In genomic region chrX:151398346-151398745, GRCh38 we compare ENCODE assay signal across 8 cellular contexts. TPM values are rescaled to one million over a fixed set of nuclear protein-coding genes. Genes with fewer than 3 reads are reported as not detected.
A peak's percentile ranks its signal among the peaks of the same experiment; 100 is the strongest.
DNase-seq lines count a peak whose midpoint lies in the region; ATAC-seq and TF ChIP-seq lines count a peak whose summit lies in the region.

No MANE protein-coding gene starts in this region.

- no peak for TF ChIP-seq POLR2A in breast epithelium (IDR thresholded peaks at IDR 0.05)
- no peak for TF ChIP-seq POLR2A in suprapubic skin (IDR thresholded peaks at IDR 0.05)

- H3K9me3 ChIP-seq in breast epithelium (no peaks in the 10 kb centered on the region), SK-N-SH (no peaks in the 10 kb centered on the region), suprapubic skin (no peaks in the 10 kb centered on the region)

- H3K27me3 ChIP-seq in breast epithelium, result peaks cover 0 to 8% of the 10 kb centered on the region in 2 donors
- H3K27me3 ChIP-seq in SK-N-SH (ENCODE audit: insufficient read depth), result no peaks in the 10 kb centered on the region
- no peaks in the 10 kb centered on the region for H3K27me3 ChIP-seq in suprapubic skin

- H3K27me3 Mint-ChIP-seq in MCF 10A (ENCODE audit: insufficient read depth, unreplicated experiment), result no peaks in the 10 kb centered on the region

- peak overlapping the region; percentile 79; the same call in 1 of the 2 replicates for H3K4me2 ChIP-seq in SK-N-SH

- no peak overlapping the region for H3K27ac Mint-ChIP-seq in MCF 10A (ENCODE audit: low read depth, unreplicated experiment)

- no peak overlapping the region for H3K9ac ChIP-seq in SK-N-SH

- POLR2A ChIA-PET in MCF 10A (lab: Yijun Ruan, JAX), result interaction anchor here (0.6 to 2.2 kb wide), 3 partner anchors 11 to 25 kb away, joined by 3 to 8 read pairs (median 4); no protein-coding TSS in a partner anchor
- POLR2A ChIA-PET in SK-N-SH (lab: Yijun Ruan, JAX), result no interaction called here

- H3K9me3 Mint-ChIP-seq in MCF 10A (ENCODE audit: unreplicated experiment), result no peaks in the 10 kb centered on the region

- ATAC-seq in GM19463 (IDR thresholded peaks at IDR 0.05; ENCODE audit: unreplicated experiment) (no peak), HG03159 (IDR thresholded peaks at IDR 0.05; ENCODE audit: unreplicated experiment) (no peak)

- no peak overlapping the region for H2AFZ ChIP-seq in SK-N-SH (ENCODE audit: low read depth)

- peaks cover 11% of the 10 kb centered on the region for H3K4me1 Mint-ChIP-seq in MCF 10A (ENCODE audit: insufficient read depth, unreplicated experiment)

- BruUV-seq in MCF 10A (replicated peaks; lab: Mats Ljungman, UMichigan), result no TSS peak

- peaks cover 32% of the 10 kb centered on the region for H4K20me1 ChIP-seq in SK-N-SH (ENCODE audit: insufficient read depth)

- WGBS in SK-N-SH (ENCODE audit: low lambda C conversion rate), result 34% methylated on average over 3 of the region's 3 CpGs
- WGBS in suprapubic skin, result 69% methylated on average over 3 of the region's 3 CpGs

- TF ChIP-seq RAD21 in SK-N-SH (IDR thresholded peaks at IDR 0.05; ENCODE audit: low read length), result no peak

- H3K4me3 ChIP-seq in breast epithelium, result peak overlapping the region in 1 of 3 donors; percentile 69
- peak overlapping the region; percentile 67 to 73 for H3K4me3 ChIP-seq in SK-N-SH (ENCODE audit: low read depth in 2 of 2, low read length in 1 of 2)
- H3K4me3 ChIP-seq in fibroblast of pulmonary artery (replicated peaks; ENCODE audit: low read depth, low read length), result peak overlapping the region; percentile 81
- H3K4me3 ChIP-seq in suprapubic skin, result peak overlapping the region; percentile 72

- no peak for TF ChIP-seq EP300 in SK-N-SH (IDR thresholded peaks at IDR 0.05; ENCODE audit: borderline replicate concordance in 1 of 2, low read depth in 1 of 2, low read length in 1 of 2)
- TF ChIP-seq EP300 in suprapubic skin (IDR thresholded peaks at IDR 0.05), result no peak

- peaks cover 5% of the 10 kb centered on the region for H3K36me3 Mint-ChIP-seq in MCF 10A (ENCODE audit: insufficient read depth, unreplicated experiment)

- DNase-seq in MCF 10A (ENCODE audit: unreplicated experiment), result no peak
- no peak for DNase-seq in breast epithelium (ENCODE audit: low spot score in 2 of 2)
- no peak for DNase-seq in SK-N-SH
- no peak for DNase-seq in fibroblast of pulmonary artery (ENCODE audit: low read depth)
- no peak for DNase-seq in suprapubic skin (ENCODE audit: low spot score in 2 of 2)
- no peak for DNase-seq in stimulated activated CD4-positive, alpha-beta T cell treated with anti-CD3 and anti-CD28 coated beads, Interleukin-4, amount 100 ng/mL, for 24 hours

- no peaks in the 10 kb centered on the region for H3F3A ChIP-seq in SK-N-SH (replicated peaks; ENCODE audit: insufficient read depth)

- H3K79me2 ChIP-seq in SK-N-SH (ENCODE audit: insufficient read depth), result peaks cover 63% of the 10 kb centered on the region

- H3K4me1 ChIP-seq in breast epithelium (no peaks in the 10 kb centered on the region), SK-N-SH (ENCODE audit: control insufficient read depth in 1 of 2, insufficient read depth in 2 of 2, low read depth in 1 of 2, low read length in 1 of 2) (peaks cover 3 to 13% of the 10 kb centered on the region in 2 experiments; a peak in 3 of 4 replicates), suprapubic skin (peaks cover 14% of the 10 kb centered on the region)

- no peaks in the 10 kb centered on the region for H3K9me2 ChIP-seq in SK-N-SH

- intact Hi-C loops in MCF 10A (cut with micrococcal nuclease), result no loop called here
- intact Hi-C loops in breast epithelium (cut with DNase I; ENCODE audit: low total_unique reads), result no loop called here

- H3K27ac ChIP-seq in breast epithelium (no peak overlapping the region), SK-N-SH (ENCODE audit: low read depth in 2 of 2, low read length in 1 of 2) (no peak overlapping the region), suprapubic skin (no peak overlapping the region)

- TF ChIP-seq CTCF in MCF 10A (IDR thresholded peaks at IDR 0.05; ENCODE audit: unreplicated experiment) (no peak), breast epithelium (IDR thresholded peaks at IDR 0.05) (no peak), SK-N-SH (IDR thresholded peaks at IDR 0.05) (no peak), fibroblast of pulmonary artery (IDR thresholded peaks at IDR 0.05; ENCODE audit: low read length, missing control alignments) (no peak), suprapubic skin (IDR thresholded peaks at IDR 0.05) (no peak)

- H3K36me3 ChIP-seq in breast epithelium (no peaks in the 10 kb centered on the region), SK-N-SH (replicated peaks in 1 of 2; ENCODE audit: control insufficient read depth in 1 of 2, insufficient read depth in 2 of 2, low read length in 1 of 2) (no peaks in the 10 kb centered on the region), suprapubic skin (no peaks in the 10 kb centered on the region)

- CTCF ChIA-PET in MCF 10A (lab: Yijun Ruan, JAX) (no interaction called here), SK-N-SH (lab: Yijun Ruan, JAX) (interaction anchor here (0.7 kb wide), 1 partner anchor 982 kb away, joined by 3 read pairs; no protein-coding TSS in a partner anchor)

- H3K4me3 Mint-ChIP-seq in MCF 10A (ENCODE audit: unreplicated experiment), result peak overlapping the region; percentile 78

TF ChIP-seq in SK-N-SH, 30 proteins besides CTCF, POLR2A, EP300 and RAD21:
- TF ChIP-seq MXI1 (IDR thresholded peaks at IDR 0.05; ENCODE audit: low read depth, low read length) (no peak), TEAD4 (IDR thresholded peaks at IDR 0.05; ENCODE audit: borderline replicate concordance, insufficient read depth) (no peak), EZH2phosphoT487 (IDR thresholded peaks at IDR 0.05; ENCODE audit: borderline replicate concordance, low read depth) (no peak), RCOR1 (IDR thresholded peaks at IDR 0.05; ENCODE audit: low read length) (no peak), MEF2A (IDR thresholded peaks at IDR 0.05; ENCODE audit: borderline replicate concordance, low read depth) (no peak), NRF1 (IDR thresholded peaks at IDR 0.05; ENCODE audit: low read depth, low read length) (no peak), TCF12 (IDR thresholded peaks at IDR 0.05) (no peak)

RNA-seq across cellular contexts. Expression of gene VMA21, which starts 1.3 kb away (rescaled TPM):
- total RNA-seq in MCF 10A (2022), result 46.0 and 59.6 TPM in 2 replicates
- 10 to 100 TPM; 28.6 to 45.5 (median 32.8) TPM for total RNA-seq in breast epithelium
- 17.0 and 19.1 TPM in 2 replicates for polyA plus RNA-seq in SK-N-SH (2012; rRNA removed)
- 26.1 and 31.5 TPM in 2 replicates for polyA plus RNA-seq in SK-N-SH (2012; cell fraction: cytosol; rRNA removed)
- 5.7 and 10.3 TPM in 2 replicates for polyA plus RNA-seq in SK-N-SH (2012; cell fraction: nucleus; rRNA removed)
- 10 to 100 TPM; 23.6 to 33.8 (median 30.3) TPM for total RNA-seq in suprapubic skin
